9 cellular contexts compared by ENCODE assay signal in genomic region chr16:30977502-30977901, GRCh38. TPM values are rescaled to one million over a fixed set of nuclear protein-coding genes. Genes with fewer than 3 reads are reported as not detected.
DNase-seq lines count a peak whose midpoint lies in the region; ATAC-seq and TF ChIP-seq lines count a peak whose summit lies in the region.
"Had no signal": no experiment of that assay in that cellular context is flagged by ENCODE, and none has a peak within 500 bp of the region (broad histone marks: within the 10 kb centered on the region; RNA-seq: fewer than 3 reads in every experiment).

No MANE protein-coding gene starts in this region.

- no peaks in the 10 kb centered on the region for H3K9me2 ChIP-seq in PC-3 (replicated peaks; ENCODE audit: low read length)

- H3F3A ChIP-seq in PC-3 (ENCODE audit: low read length, unreplicated experiment): no peaks in the 10 kb centered on the region

- no peaks in the 10 kb centered on the region for H3K9me3 ChIP-seq in PC-3 (ENCODE audit: low read length)
- H3K9me3 ChIP-seq: SJSA1 had no signal

- intact Hi-C loops in PC-3 (cut with micrococcal nuclease): no loop called here

- H3K27ac ChIP-seq in PC-3 (ENCODE audit: low read length): no peak overlapping the region
- H3K27ac ChIP-seq: SJSA1 had no signal

- no peaks in the 10 kb centered on the region for H3K79me2 ChIP-seq in PC-3 (ENCODE audit: low read length)

- no peaks in the 10 kb centered on the region for H4K20me1 ChIP-seq in PC-3 (ENCODE audit: low read length)

- H3K4me2 ChIP-seq in PC-3 (ENCODE audit: low read length): no peak overlapping the region

- no peak overlapping the region for H3K9ac ChIP-seq in PC-3 (ENCODE audit: low read length)

- in situ Hi-C loops in G401 (cut with HindIII; ENCODE audit: low sequenced_read_pairs): no loop called here

- TF ChIP-seq CTCF in GM10266 (IDR thresholded peaks at IDR 0.05; ENCODE audit: control insufficient read depth, insufficient read depth, low read depth, missing control alignments) (peak; percentile 40), PC-3 (conservative IDR thresholded peaks at IDR 0.05; ENCODE audit: low read depth, low read length) (peak; percentile 40)

- BruUV-seq in PC-3 (replicated peaks; lab: Mats Ljungman, UMichigan): no TSS peak

- no peak overlapping the region for H3K4me3 ChIP-seq in PC-3 (ENCODE audit: low read length)
- H3K4me3 ChIP-seq: lung, SJSA1 had no signal

- ATAC-seq in PC-3 (no peak), GM18511 (IDR thresholded peaks at IDR 0.05; ENCODE audit: unreplicated experiment) (no peak), GM21381 (IDR thresholded peaks at IDR 0.05; ENCODE audit: unreplicated experiment) (no peak)

- H3K27me3 ChIP-seq in PC-3 (ENCODE audit: low read length): no peaks in the 10 kb centered on the region
- H3K27me3 ChIP-seq: SJSA1 had no signal

- H3K36me3 ChIP-seq in PC-3 (ENCODE audit: low read depth, low read length): no peaks in the 10 kb centered on the region; the same call in none of the 2 replicates

- H2AFZ ChIP-seq in PC-3 (ENCODE audit: low read length): no peak overlapping the region

- CTCF ChIA-PET in PC-3 (lab: Charles Lee): no interaction called here

- POLR2A ChIA-PET in PC-3 (lab: Charles Lee; ENCODE audit: unreplicated experiment): no interaction called here

- no peaks in the 10 kb centered on the region for H3K4me1 ChIP-seq in PC-3 (ENCODE audit: insufficient read depth, low read length)
- H3K4me1 ChIP-seq: SJSA1 had no signal

- DNase-seq in GM10266 (ENCODE audit: extremely low spot score): no peak
- no peak for DNase-seq in PC-3
- peak; percentile 81 for DNase-seq in iPS-NIHi11 (ENCODE audit: low spot score)
- DNase-seq in G401 (ENCODE audit: low spot score): no peak

RNA-seq across cellular contexts. Expression of gene HSD3B7, which starts 7.5 kb away (rescaled TPM):
- 12.0 and 16.3 TPM in 2 replicates for total RNA-seq in PC-3 (2014; rRNA removed)
- 21.7 and 23.6 TPM in 2 replicates for total RNA-seq in G401 (2014; rRNA removed; shearing (Covaris generic))

RNA-seq across cellular contexts. Expression of gene SETD1A, which starts 19.9 kb away (rescaled TPM):
- 7.9 and 8.6 TPM in 2 replicates for total RNA-seq in PC-3 (2014; rRNA removed)
- 0.51 and 1.1 TPM in 2 replicates for total RNA-seq in G401 (2014; rRNA removed; shearing (Covaris generic))

RNA-seq across cellular contexts. Expression of gene ORAI3, which starts 28.6 kb away (rescaled TPM):
- total RNA-seq in PC-3 (2014; rRNA removed): 3.6 and 5.7 TPM in 2 replicates
- total RNA-seq in G401 (2014; rRNA removed; shearing (Covaris generic)): 57.6 and 62.8 TPM in 2 replicates

RNA-seq across cellular contexts. Expression of gene STX1B, which starts 32.9 kb away (rescaled TPM):
- total RNA-seq in PC-3 (2014; rRNA removed): 1.5 and 2.4 TPM in 2 replicates
- 0.37 and 5.4 TPM in 2 replicates for total RNA-seq in G401 (2014; rRNA removed; shearing (Covaris generic))
- total RNA-seq: HT-29 had no signal

RNA-seq across cellular contexts. Expression of gene FBXL19, which starts 54.1 kb away (rescaled TPM):
- 36.2 and 48.5 TPM in 2 replicates for total RNA-seq in PC-3 (2014; rRNA removed)
- 67.1 and 85.6 TPM in 2 replicates for total RNA-seq in G401 (2014; rRNA removed; shearing (Covaris generic))
